ENCODE assay signal across 9 cellular contexts in genomic region chr12:7131502-7131866, GRCh38. TPM values are rescaled to one million over a fixed set of nuclear protein-coding genes. Genes with fewer than 3 reads are reported as not detected.
DNase-seq lines count a peak whose midpoint lies in the region; ATAC-seq, FAIRE-seq and TF ChIP-seq lines count a peak whose summit lies in the region.
"Had no signal": no experiment of that assay in that cellular context is flagged by ENCODE, and none has a peak within 500 bp of the region (broad histone marks: within the 10 kb centered on the region; RNA-seq: fewer than 3 reads in every experiment).

No MANE protein-coding gene starts in this region.

- intact Hi-C loops in kidney (cut with DNase I) = no loop called here

- DNase-seq in stimulated activated CD4-positive, alpha-beta T cell treated with anti-CD3 and anti-CD28 coated beads, Interleukin-15, amount 100 ng/mL, for 24 hours = peak; percentile 50
- DNase-seq in stimulated activated CD4-positive, alpha-beta T cell treated with anti-CD3 and anti-CD28 coated beads, Interleukin-4, amount 100 ng/mL, for 4 hours = no peak
- peak; percentile 61 for DNase-seq in activated CD8-positive, alpha-beta memory T cell treated with anti-CD3 and anti-CD28 coated beads, Interleukin-2, amount 50 U/mL, for 48 hours
- DNase-seq in kidney (no peak), urothelium cell line (ENCODE audit: low spot score) (peak; percentile 31), DMS79 treated with DMSO at 0.1 percent for 48 hours (lab: John Stamatoyannopoulos, UW) (no peak), islet precursor cell (no peak)

- H3K9ac ChIP-seq in kidney (ENCODE audit: low read length in 2 of 2) = peak overlapping the region in 1 of 2 donors; percentile 97

- peaks cover 21 to 33% of the 10 kb centered on the region in 2 donors for H3K36me3 ChIP-seq in kidney (ENCODE audit: control insufficient read depth in 1 of 2, insufficient read depth in 2 of 2, low read length in 2 of 2)

- H3K4me1 ChIP-seq in kidney (ENCODE audit: control insufficient read depth in 1 of 2, insufficient read depth in 1 of 2, low read depth in 1 of 2, low read length in 2 of 2) = peaks cover 0 to 23% of the 10 kb centered on the region in 2 donors

- H3K9me3 ChIP-seq in kidney (ENCODE audit: control insufficient read depth in 1 of 2, low read length in 2 of 2) = no peaks in the 10 kb centered on the region

- H3K27ac ChIP-seq in kidney (ENCODE audit: low read depth in 2 of 2, low read length in 2 of 2) = no peak overlapping the region

- TF ChIP-seq CTCF in kidney (IDR thresholded peaks at IDR 0.05; ENCODE audit: borderline replicate concordance, extremely low read depth, insufficient read depth) = no peak

- no peak for FAIRE-seq in kidney (lab: Jason Lieb, UNC)
- FAIRE-seq in urothelium cell line (lab: Jason Lieb, UNC) = no peak
- FAIRE-seq: G401.6 had no signal

- peak overlapping the region; percentile 80 to 91 for H3K4me3 ChIP-seq in kidney (ENCODE audit: low read length in 2 of 2)

- ATAC-seq in HG03039 (IDR thresholded peaks at IDR 0.05; ENCODE audit: unreplicated experiment) = no peak

RNA-seq across cellular contexts. Expression of gene CLSTN3, which starts 1.3 kb away (rescaled TPM):
- 64.2 TPM for total RNA-seq in kidney
- 33.0 TPM for polyA plus RNA-seq in kidney (ENCODE audit: insufficient read depth, low read depth, low replicate concordance)

RNA-seq across cellular contexts. Expression of gene RBP5, which starts 2.8 kb away (rescaled TPM):
- 74.6 TPM for total RNA-seq in kidney
- 609 TPM for polyA plus RNA-seq in kidney (ENCODE audit: insufficient read depth, low read depth, low replicate concordance)

RNA-seq across cellular contexts. Expression of gene C1RL, which starts 22.5 kb away (rescaled TPM):
- total RNA-seq in kidney = 147 TPM
- 25.2 TPM for polyA plus RNA-seq in kidney (ENCODE audit: insufficient read depth, low read depth, low replicate concordance)

RNA-seq across cellular contexts. Expression of gene C1R, which starts 39.2 kb away (rescaled TPM):
- 514 TPM for total RNA-seq in kidney
- polyA plus RNA-seq in kidney (ENCODE audit: insufficient read depth, low read depth, low replicate concordance) = 183 TPM

RNA-seq across cellular contexts. Expression of gene PEX5, which starts 58.0 kb away (rescaled TPM):
- total RNA-seq in kidney = 42.3 TPM
- 30.8 TPM for polyA plus RNA-seq in kidney (ENCODE audit: insufficient read depth, low read depth, low replicate concordance)

Comparison
In these comparisons a context has a peak if more than half of its experiments do, and no peak if none do; other contexts are left out.
1. DNase-seq: peak in stimulated activated CD4-positive, alpha-beta T cell treated with anti-CD3 and anti-CD28 coated beads, Interleukin-15, amount 100 ng/mL, for 24 hours (single experiment), activated CD8-positive, alpha-beta memory T cell treated with anti-CD3 and anti-CD28 coated beads, Interleukin-2, amount 50 U/mL, for 48 hours (single experiment) and urothelium cell line (single experiment); none in stimulated activated CD4-positive, alpha-beta T cell treated with anti-CD3 and anti-CD28 coated beads, Interleukin-4, amount 100 ng/mL, for 4 hours (0 of 2), kidney (single experiment), DMS79 treated with DMSO at 0.1 percent for 48 hours (single experiment) and islet precursor cell (single experiment).